In genomic region chr19:45692187-45693111, GRCh38 we compare ENCODE assay signal across 8 cellular contexts.
A peak's percentile ranks its signal among the peaks of the same experiment; 100 is the strongest.
DNase-seq lines count a peak whose midpoint lies in the region; ATAC-seq, FAIRE-seq and TF ChIP-seq lines count a peak whose summit lies in the region.

TSS of gene QPCTL (plus strand) at chr19:45692666. CDS start at chr19:45692704, 38 bp downstream.

- peak; percentile 84 for ATAC-seq in GM19025 (IDR thresholded peaks at IDR 0.05; ENCODE audit: low read depth, unreplicated experiment)
- peak; percentile 77 for ATAC-seq in HG03342 (IDR thresholded peaks at IDR 0.05; ENCODE audit: unreplicated experiment)
- ATAC-seq in activated CD4-positive, CD25-positive, alpha-beta regulatory T cell treated with anti-CD3 and anti-CD28 coated beads, Interleukin-2, amount 50 U/mL, for 24 hours, result peak; percentile 93 to 94

- FAIRE-seq in islet of Langerhans (lab: Jason Lieb, UNC), result peak; percentile 98

- DNase-seq in AG09309 (ENCODE audit: low read depth) (peak; percentile 99), NCI-H446 (lab: John Stamatoyannopoulos, UW) (peak; percentile 99 to 100), cerebellar cortex (ENCODE audit: low spot score) (peak; percentile 100)
- DNase-seq in stimulated activated CD4-positive, alpha-beta T cell treated with anti-CD3 and anti-CD28 coated beads, Interleukin-12 subunit alpha, Interleukin-12 subunit beta, amount 100 ng/mL, for 4 hours, result peak; percentile 91

- TF ChIP-seq CTCF in AG09309 (IDR thresholded peaks at IDR 0.05; ENCODE audit: control insufficient read depth, insufficient read depth, low read depth, low read length, missing control alignments), result no peak

- peak within 1 kb of the TSS; percentile 71 for H3K4me3 ChIP-seq in AG09309 (ENCODE audit: control insufficient read depth, low read depth, low read length)

Comparison
In these comparisons a context has a peak if more than half of its experiments do, and no peak if none do; other contexts are left out.
1. Peak in every context shown above with its lines: DNase-seq, ATAC-seq and H3K4me3 ChIP-seq.